In the genomic region with DNA sequence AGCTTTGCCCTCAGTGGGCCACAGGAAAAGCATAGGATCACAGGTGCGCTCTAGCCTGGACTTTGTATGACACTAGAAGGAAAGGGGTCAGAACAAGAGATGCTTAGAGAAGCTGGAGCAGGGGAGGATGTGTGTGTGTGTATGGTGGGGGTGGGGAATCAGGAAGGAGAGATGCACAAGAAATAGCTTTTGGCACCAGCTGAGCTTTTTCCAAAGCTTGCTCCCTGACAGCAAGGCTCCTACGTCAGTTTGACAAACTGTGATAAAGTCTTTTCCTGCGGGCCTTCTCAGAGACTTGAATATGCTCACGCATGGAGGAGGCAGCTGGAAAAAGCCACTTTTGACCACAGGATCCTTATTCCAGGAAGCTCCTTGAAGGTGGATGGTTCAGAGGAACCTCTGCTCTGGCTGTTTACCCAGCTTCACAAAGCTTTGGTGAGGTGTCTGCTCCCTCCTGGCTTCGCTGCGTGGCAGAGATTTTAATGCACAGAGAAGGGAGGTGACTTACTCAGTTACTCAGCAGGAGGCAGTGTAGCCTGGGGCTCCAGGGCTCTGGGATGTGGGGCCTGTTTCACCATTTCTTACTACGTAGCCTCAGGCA, we compare ENCODE assay signal across 10 cellular contexts. TPM values are rescaled to one million over a fixed set of nuclear protein-coding genes. Genes with fewer than 3 reads are reported as not detected.
DNase-seq lines count a peak whose midpoint lies in the region; ATAC-seq and TF ChIP-seq lines count a peak whose summit lies in the region.
"Had no signal": no experiment of that assay in that cellular context is flagged by ENCODE, and none has a peak within 500 bp of the region (broad histone marks: within the 10 kb centered on the region; RNA-seq: fewer than 3 reads in every experiment).

No MANE protein-coding gene starts in this region.

- in situ Hi-C loops in Panc1 (cut with HindIII; ENCODE audit: low pct_unique_long_range_greater_than_20kb, low sequenced_read_pairs) = no loop called here

- H3K36me3 Mint-ChIP-seq in glutamatergic neuron (ENCODE audit: unreplicated experiment) = no peaks in the 10 kb centered on the region

- H3K18ac ChIP-seq in mesendoderm (ENCODE audit: low read length) = no peak overlapping the region

- no peaks in the 10 kb centered on the region for H3K27me3 ChIP-seq in Panc1 (ENCODE audit: control insufficient read depth, insufficient read depth, low read length)
- H3K27me3 ChIP-seq in mesendoderm (ENCODE audit: insufficient read depth, low read length, poor library complexity) = no peaks in the 10 kb centered on the region
- H3K27me3 ChIP-seq in tibial nerve = no peaks in the 10 kb centered on the region

- peak in 1 of 2 donors; percentile 45 for TF ChIP-seq EP300 in tibial nerve (IDR thresholded peaks at IDR 0.05)

- no peaks in the 10 kb centered on the region for H3K9me3 ChIP-seq in Panc1 (ENCODE audit: control insufficient read depth, insufficient read depth, low read depth, low read length)
- H3K9me3 ChIP-seq in tibial nerve = no peaks in the 10 kb centered on the region

- intact Hi-C loops in Panc1 (cut with micrococcal nuclease; ENCODE audit: unreplicated experiment) = no loop called here

- H3K4ac ChIP-seq in mesendoderm (ENCODE audit: low read depth, low read length) = no peak overlapping the region

- no peak overlapping the region for H4K5ac ChIP-seq in mesendoderm (ENCODE audit: low read length)

- H3K4me2 ChIP-seq in mesendoderm (ENCODE audit: low read length) = peak overlapping the region; percentile 22

- H3K23ac ChIP-seq in mesendoderm (ENCODE audit: low read length) = no peak overlapping the region

- H2BK5ac ChIP-seq in mesendoderm (ENCODE audit: low read length) = no peak overlapping the region

- peaks cover 9% of the 10 kb centered on the region for H3K27me3 Mint-ChIP-seq in glutamatergic neuron (ENCODE audit: unreplicated experiment)

- peaks cover 40% of the 10 kb centered on the region for H3K4me1 ChIP-seq in Panc1 (ENCODE audit: control insufficient read depth, insufficient read depth, low read length)
- peaks cover 25% of the 10 kb centered on the region for H3K4me1 ChIP-seq in mesendoderm (ENCODE audit: control insufficient read depth, low read depth, low read length)
- peaks cover 6 to 89% (median 70%) of the 10 kb centered on the region in 4 donors for H3K4me1 ChIP-seq in tibial nerve

- POLR2A ChIA-PET in Panc1 (lab: Charles Lee) = interaction anchor here (0.5 kb wide), 1 partner anchor 112 kb away, joined by 7 read pairs; no protein-coding TSS in a partner anchor

- no CpG with 5 or more reads among the region's 7 CpGs for WGBS in mesendoderm (ENCODE audit: extremely low coverage, insufficient coverage, low lambda C conversion rate)
- WGBS in tibial nerve, 2 donors = 34 to 40% methylated on average over 7 of the region's 7 CpGs

- BruUV-seq in Panc1 (replicated peaks; lab: Mats Ljungman, UMichigan) = no TSS peak

- TF ChIP-seq POLR2A in tibial nerve (IDR thresholded peaks at IDR 0.05) = no peak

- no peak overlapping the region for H3K27ac Mint-ChIP-seq in glutamatergic neuron (ENCODE audit: unreplicated experiment)

- no peak overlapping the region for H2BK15ac ChIP-seq in mesendoderm (replicated peaks; ENCODE audit: low read depth)

- H3K27ac ChIP-seq in Panc1 (ENCODE audit: low read length) (peak overlapping the region; percentile 84), coronary artery (peak overlapping the region; percentile 94 to 97), mesendoderm (ENCODE audit: low read depth, low read length) (peak overlapping the region; percentile 29), tibial nerve (peak overlapping the region; percentile 97 to 100 (median 100))

- no peak for DNase-seq in Panc1 (ENCODE audit: low read depth, low spot score)
- DNase-seq in coronary artery (ENCODE audit: low spot score) = no peak
- DNase-seq in mesendoderm = no peak
- no peak for DNase-seq in tibial nerve (ENCODE audit: low spot score in 2 of 2)
- DNase-seq in AG08395 (ENCODE audit: low spot score) = no peak
- DNase-seq in glutamatergic neuron = no peak
- DNase-seq: activated effector memory CD4-positive, alpha-beta T cell treated with Interleukin-2 at 50 U/mL for 16 hours; NCI-H2171 had no signal

- peak overlapping the region; percentile 56 for H3K9ac ChIP-seq in mesendoderm (ENCODE audit: low read length)

- H4K8ac ChIP-seq in mesendoderm (ENCODE audit: low read depth, low read length) = no peak overlapping the region

- peaks cover 5% of the 10 kb centered on the region for H3K9me3 Mint-ChIP-seq in glutamatergic neuron (ENCODE audit: unreplicated experiment)

- ATAC-seq in Panc1 = no peak
- no peak for ATAC-seq in HG03442 (IDR thresholded peaks at IDR 0.05; ENCODE audit: unreplicated experiment)

- peaks cover 2% of the 10 kb centered on the region for H3K4me1 Mint-ChIP-seq in glutamatergic neuron (ENCODE audit: low read depth, unreplicated experiment)

- peak overlapping the region in 1 of 2 experiments; percentile 23; a peak in 2 of 4 replicates for H3K4me3 ChIP-seq in Panc1 (ENCODE audit: low read depth in 2 of 2, low read length in 2 of 2)
- peak overlapping the region; percentile 49 for H3K4me3 ChIP-seq in coronary artery
- H3K4me3 ChIP-seq in mesendoderm (ENCODE audit: low read length) = no peak overlapping the region
- peak overlapping the region in 1 of 4 donors; percentile 3 for H3K4me3 ChIP-seq in tibial nerve

- H3K36me3 ChIP-seq in Panc1 (ENCODE audit: control insufficient read depth, insufficient read depth, low read length) (no peaks in the 10 kb centered on the region; the same call in 1 of the 2 replicates), mesendoderm (ENCODE audit: control insufficient read depth, insufficient read depth, low read length) (peaks cover 13% of the 10 kb centered on the region), tibial nerve (peaks cover 0 to 31% (median 0%) of the 10 kb centered on the region in 3 donors)

- peak overlapping the region; percentile 60 for H3K56ac ChIP-seq in mesendoderm (ENCODE audit: low read length)

- H2BK120ac ChIP-seq in mesendoderm (ENCODE audit: low read depth, low read length) = no peak overlapping the region

- TF ChIP-seq CTCF in Panc1 (IDR thresholded peaks at IDR 0.05) = no peak
- no peak for TF ChIP-seq CTCF in coronary artery (IDR thresholded peaks at IDR 0.05)
- TF ChIP-seq CTCF in tibial nerve (IDR thresholded peaks at IDR 0.05) = no peak
- TF ChIP-seq CTCF in glutamatergic neuron (IDR thresholded peaks at IDR 0.05; ENCODE audit: partially characterized antibody, unreplicated experiment) = no peak

- CTCF ChIA-PET in Panc1 (lab: Charles Lee) = interaction anchor here (0.6 to 1.3 kb wide), 3 partner anchors 28 to 44 kb away, joined by 3 to 9 read pairs (median 4); no protein-coding TSS in a partner anchor

- H3K4me3 Mint-ChIP-seq in glutamatergic neuron (ENCODE audit: unreplicated experiment) = no peak overlapping the region

- peaks cover 25% of the 10 kb centered on the region for H3K79me1 ChIP-seq in mesendoderm (ENCODE audit: low read length)

- peaks cover 40% of the 10 kb centered on the region for H3K79me2 ChIP-seq in mesendoderm (ENCODE audit: control insufficient read depth, insufficient read depth, low read length)

- no peak overlapping the region for H2AK5ac ChIP-seq in mesendoderm (ENCODE audit: low read length)

RNA-seq across cellular contexts. Expression of a gene that starts 3.9 kb away (rescaled TPM):
- 62.5 TPM for total RNA-seq in Panc1 (2021; ENCODE audit: unreplicated experiment)
- 91.2 TPM for polyA plus RNA-seq in Panc1 (2012; ENCODE audit: insufficient read length)
- 70.7 TPM for polyA plus RNA-seq in mesendoderm (2013, experiment 1 of 2)
- 66.2 TPM for polyA plus RNA-seq in mesendoderm (2013, experiment 2 of 2)
- 10 to 100 TPM; 28.4 to 53.4 (median 33.4) TPM for total RNA-seq in tibial nerve
- 2.1 TPM for total RNA-seq in glutamatergic neuron (ENCODE audit: unreplicated experiment)

RNA-seq across cellular contexts. Expression of a gene that starts 15.7 kb away (rescaled TPM):
- total RNA-seq in Panc1 (2021; ENCODE audit: unreplicated experiment) = not detected
- polyA plus RNA-seq in Panc1 (2012; ENCODE audit: insufficient read length) = not detected
- not detected for polyA plus RNA-seq in mesendoderm (2013, experiment 1 of 2)
- polyA plus RNA-seq in mesendoderm (2013, experiment 2 of 2) = not detected
- total RNA-seq in tibial nerve = not detected
- not detected for total RNA-seq in glutamatergic neuron (ENCODE audit: unreplicated experiment)
- total RNA-seq: urinary bladder had no signal

RNA-seq across cellular contexts. Expression of a gene that starts 44.4 kb away (rescaled TPM):
- total RNA-seq in Panc1 (2021; ENCODE audit: unreplicated experiment) (45.4 TPM), tibial nerve (10 to 100 TPM; 66.3 to 99.0 (median 77.2) TPM), glutamatergic neuron (ENCODE audit: unreplicated experiment) (104 TPM)
- polyA plus RNA-seq in Panc1 (2012; ENCODE audit: insufficient read length) = 42.9 TPM
- polyA plus RNA-seq in mesendoderm (2013, experiment 1 of 2) = 23.0 TPM
- 23.5 TPM for polyA plus RNA-seq in mesendoderm (2013, experiment 2 of 2)

RNA-seq across cellular contexts. Expression of a gene that starts 45.0 kb away (rescaled TPM):
- total RNA-seq in Panc1 (2021; ENCODE audit: unreplicated experiment) = 43.1 TPM
- 49.6 TPM for polyA plus RNA-seq in Panc1 (2012; ENCODE audit: insufficient read length)
- polyA plus RNA-seq in mesendoderm (2013, experiment 1 of 2) = 5.6 TPM
- polyA plus RNA-seq in mesendoderm (2013, experiment 2 of 2) = 5.8 TPM
- total RNA-seq in tibial nerve = 10 to 100 TPM; 12.5 to 21.6 (median 17.0) TPM
- 2.7 TPM for total RNA-seq in glutamatergic neuron (ENCODE audit: unreplicated experiment)

Comparison
In these comparisons a context has a peak if more than half of its experiments do, and no peak if none do; other contexts are left out.
1. H3K27ac ChIP-seq: peak in every context shown above with its lines; median percentile 100 in tibial nerve; 96 in coronary artery; 84 in Panc1; 29 in mesendoderm.